In genomic region chrX:19840899-19841648, GRCh38 we compare ENCODE assay signal across 8 cellular contexts. TPM values are rescaled to one million over a fixed set of nuclear protein-coding genes. Genes with fewer than 3 reads are reported as not detected.
A peak's percentile ranks its signal among the peaks of the same experiment; 100 is the strongest.
DNase-seq lines count a peak whose midpoint lies in the region; ATAC-seq and TF ChIP-seq lines count a peak whose summit lies in the region.

No MANE protein-coding gene starts in this region.

- H3K27ac ChIP-seq in esophagus squamous epithelium, result no peak overlapping the region

- TF ChIP-seq POLR2A in esophagus squamous epithelium (IDR thresholded peaks at IDR 0.05), result no peak

- no peaks in the 10 kb centered on the region for H3K4me1 ChIP-seq in esophagus squamous epithelium

- 56 to 58% methylated on average over 5 of the region's 5 CpGs for WGBS in esophagus squamous epithelium, 2 donors

- no peaks in the 10 kb centered on the region for H3K36me3 ChIP-seq in esophagus squamous epithelium

- H3K9me3 ChIP-seq in esophagus squamous epithelium, result no peaks in the 10 kb centered on the region

- no peak overlapping the region for H3K4me3 ChIP-seq in esophagus squamous epithelium

- ATAC-seq in GM18868 (IDR thresholded peaks at IDR 0.05; ENCODE audit: unreplicated experiment) (peak; percentile 60), HG02678 (IDR thresholded peaks at IDR 0.05; ENCODE audit: unreplicated experiment) (peak; percentile 68)

- TF ChIP-seq CTCF in esophagus squamous epithelium (IDR thresholded peaks at IDR 0.05), result no peak

- intact Hi-C loops in esophagus squamous epithelium (cut with DNase I), result no loop called here

- peak; percentile 50 for DNase-seq in NOMO-1 treated with DMSO at 0.1 percent for 48 hours (lab: John Stamatoyannopoulos, UW; ENCODE audit: unreplicated experiment)
- peak; percentile 10 for DNase-seq in effector CD4-positive, alpha-beta T cell
- DNase-seq in AG08395 (ENCODE audit: low spot score), result no peak
- no peak for DNase-seq in esophagus squamous epithelium (lab: John Stamatoyannopoulos, UW)
- DNase-seq in AG20443 (ENCODE audit: low spot score), result no peak
- DNase-seq in GDM1 (lab: John Stamatoyannopoulos, UW), result no peak

- no peaks in the 10 kb centered on the region for H3K27me3 ChIP-seq in esophagus squamous epithelium

RNA-seq across cellular contexts. Expression of gene SH3KBP1, which starts 46.3 kb away (rescaled TPM):
- 1 to 10 TPM; 2.3 to 9.5 (median 7.5) TPM for total RNA-seq in esophagus squamous epithelium

Comparison
In these comparisons a context has a peak if more than half of its experiments do, and no peak if none do; other contexts are left out.
1. DNase-seq: peak in NOMO-1 treated with DMSO at 0.1 percent for 48 hours (single experiment) and effector CD4-positive, alpha-beta T cell (single experiment); none in AG08395 (single experiment), esophagus squamous epithelium (single experiment), AG20443 (single experiment) and GDM1 (single experiment).